ENCODE assay signal across 1 cellular context in the genomic region with DNA sequence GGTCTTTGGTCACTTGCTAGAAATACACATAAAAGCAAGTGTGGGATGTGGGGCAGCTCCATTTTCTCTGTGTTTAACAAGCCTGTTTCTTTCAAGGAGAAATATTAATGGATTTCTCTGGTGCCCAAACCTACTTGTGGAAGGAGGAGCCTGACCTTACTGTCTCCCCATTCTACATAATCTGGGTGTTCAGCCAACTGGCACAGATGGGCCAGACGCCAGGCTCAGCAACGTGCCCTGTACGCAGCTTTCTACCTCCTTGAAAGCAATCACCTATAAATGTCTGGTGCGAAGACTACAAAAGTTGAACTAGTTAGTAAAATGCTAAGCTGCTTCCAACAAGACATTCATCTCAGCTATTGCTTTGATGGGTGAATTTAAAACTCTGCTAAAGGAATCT.
TF ChIP-seq lines count a peak whose summit lies in the region.

No MANE protein-coding gene starts in this region.

TF ChIP-seq in K562, 482 proteins besides CTCF, POLR2A, EP300 and RAD21:
- TF ChIP-seq TGIF2 (CRISPR knock-in tag; IDR thresholded peaks at IDR 0.05), result no peak
- 0 out of 2 replicates have a peak, but pooled peaks have one; percentile 25 for TF ChIP-seq ZNF311 (CRISPR knock-in tag; IDR thresholded peaks at IDR 0.05)
- TF ChIP-seq ZNF76 (CRISPR knock-in tag; IDR thresholded peaks at IDR 0.05; ENCODE audit: borderline replicate concordance), result no peak
- no peak for TF ChIP-seq KLF13 (tag; IDR thresholded peaks at IDR 0.05; ENCODE audit: borderline replicate concordance, low read depth)
